ENCODE assay signal across 8 cellular contexts in genomic region chrX:16869393-16870094, GRCh38. TPM values are rescaled to one million over a fixed set of nuclear protein-coding genes. Genes with fewer than 3 reads are reported as not detected.
DNase-seq lines count a peak whose midpoint lies in the region; ATAC-seq and TF ChIP-seq lines count a peak whose summit lies in the region.

No MANE protein-coding gene starts in this region.

- H3K36me3 Mint-ChIP-seq in HFFc6 (ENCODE audit: low read depth): peaks cover 8% of the 10 kb centered on the region; the same call in 1 of the 2 replicates
- H3K36me3 Mint-ChIP-seq in activated CD4-positive, alpha-beta T cell treated with anti-CD3 and anti-CD28 coated beads for 36 hours (ENCODE audit: low read depth): peaks cover 28% of the 10 kb centered on the region
- peaks cover 3% of the 10 kb centered on the region for H3K36me3 Mint-ChIP-seq in mesothelial cell of epicardium

- DNase-seq in DMS53 (lab: John Stamatoyannopoulos, UW) (peak; percentile 80), DMS53 treated with DMSO at 0.1 percent for 48 hours (lab: John Stamatoyannopoulos, UW; ENCODE audit: unreplicated experiment) (no peak), HFFc6 (no peak), NCI-H1105 (lab: John Stamatoyannopoulos, UW) (peak; percentile 9), mesothelial cell of epicardium (ENCODE audit: low spot score in 2 of 2, unreplicated experiment in 2 of 2) (peak; percentile 57 to 73), suprapubic skin (ENCODE audit: low spot score in 2 of 2) (peak in 1 of 2 donors; percentile 69)
- peak; percentile 71 for DNase-seq in activated CD4-positive, alpha-beta T cell treated with anti-CD3 and anti-CD28 coated beads for 36 hours
- DNase-seq in effector memory CD4-positive, alpha-beta T cell: peak in 2 of 3 donors; percentile 26 to 47

- H3K9me3 Mint-ChIP-seq in HFFc6 (no peaks in the 10 kb centered on the region), mesothelial cell of epicardium (no peaks in the 10 kb centered on the region)
- no peaks in the 10 kb centered on the region for H3K9me3 Mint-ChIP-seq in activated CD4-positive, alpha-beta T cell treated with anti-CD3 and anti-CD28 coated beads for 36 hours (ENCODE audit: low read depth)

- no peak for TF ChIP-seq EP300 in suprapubic skin (IDR thresholded peaks at IDR 0.05)

- H3K4me3 ChIP-seq in effector memory CD4-positive, alpha-beta T cell (ENCODE audit: insufficient read depth, low read depth, low read length, poor library complexity, severe bottlenecking): peak overlapping the region; percentile 77
- peak overlapping the region; percentile 69 for H3K4me3 ChIP-seq in suprapubic skin

- H3K4me3 Mint-ChIP-seq in HFFc6 (peak overlapping the region; percentile 96), mesothelial cell of epicardium (peak overlapping the region; percentile 98)
- H3K4me3 Mint-ChIP-seq in activated CD4-positive, alpha-beta T cell treated with anti-CD3 and anti-CD28 coated beads for 36 hours: peak overlapping the region; percentile 93

- H3K27ac Mint-ChIP-seq in HFFc6 (peak overlapping the region; percentile 97), mesothelial cell of epicardium (peak overlapping the region; percentile 100)
- peak overlapping the region; percentile 95 for H3K27ac Mint-ChIP-seq in activated CD4-positive, alpha-beta T cell treated with anti-CD3 and anti-CD28 coated beads for 36 hours

- peak overlapping the region; percentile 90 for H3K27ac ChIP-seq in effector memory CD4-positive, alpha-beta T cell (ENCODE audit: insufficient read depth, low read length, poor library complexity, severe bottlenecking)
- peak overlapping the region; percentile 90 for H3K27ac ChIP-seq in suprapubic skin

- intact Hi-C loops in activated CD4-positive, alpha-beta T cell treated with anti-CD3 and anti-CD28 coated beads for 36 hours (cut with DNase I, micrococcal nuclease): loop anchor here (1.0 to 10.0 kb wide), 11 partner anchors 13 to 1997 kb away; partner anchors contain the start of genes TXLNG (in 2 of the 2), AP1S2 (in 1 of the 2), CA5B (in 1 of the 2) and FANCB (in 1 of the 2)

- peaks cover 34% of the 10 kb centered on the region for H3K4me1 Mint-ChIP-seq in HFFc6 (ENCODE audit: low read depth)
- H3K4me1 Mint-ChIP-seq in activated CD4-positive, alpha-beta T cell treated with anti-CD3 and anti-CD28 coated beads for 36 hours: peaks cover 24% of the 10 kb centered on the region
- H3K4me1 Mint-ChIP-seq in mesothelial cell of epicardium: peaks cover 53% of the 10 kb centered on the region

- H3K27me3 Mint-ChIP-seq in HFFc6 (ENCODE audit: insufficient read depth) (no peaks in the 10 kb centered on the region; the same call in 1 of the 2 replicates), mesothelial cell of epicardium (ENCODE audit: low read depth) (no peaks in the 10 kb centered on the region)
- no peaks in the 10 kb centered on the region for H3K27me3 Mint-ChIP-seq in activated CD4-positive, alpha-beta T cell treated with anti-CD3 and anti-CD28 coated beads for 36 hours

- no peaks in the 10 kb centered on the region for H3K36me3 ChIP-seq in effector memory CD4-positive, alpha-beta T cell (ENCODE audit: control insufficient read depth, insufficient read depth, low read length)
- H3K36me3 ChIP-seq in suprapubic skin: no peaks in the 10 kb centered on the region

- CTCF ChIA-PET in activated CD4-positive, alpha-beta T cell treated with anti-CD3 and anti-CD28 coated beads for 36 hours (lab: Charles Lee): interaction anchor here (2.1 kb wide), 1 partner anchor 10 kb away, joined by 5 read pairs; no protein-coding TSS in a partner anchor

- no peak for TF ChIP-seq CTCF in HFFc6 (IDR thresholded peaks at IDR 0.05)
- no peak for TF ChIP-seq CTCF in mesothelial cell of epicardium (IDR thresholded peaks at IDR 0.05; ENCODE audit: unreplicated experiment)
- no peak for TF ChIP-seq CTCF in suprapubic skin (IDR thresholded peaks at IDR 0.05)

- peaks cover 11% of the 10 kb centered on the region for H3K4me1 ChIP-seq in effector memory CD4-positive, alpha-beta T cell (ENCODE audit: control insufficient read depth, insufficient read depth, low read length, poor library complexity, severe bottlenecking)
- H3K4me1 ChIP-seq in suprapubic skin: peaks cover 15% of the 10 kb centered on the region

- POLR2A ChIA-PET in activated CD4-positive, alpha-beta T cell treated with anti-CD3 and anti-CD28 coated beads for 36 hours (lab: Charles Lee): no interaction called here

- no peak for TF ChIP-seq POLR2A in suprapubic skin (IDR thresholded peaks at IDR 0.05)

- H3K9me3 ChIP-seq in effector memory CD4-positive, alpha-beta T cell (ENCODE audit: control insufficient read depth, low read length): no peaks in the 10 kb centered on the region
- no peaks in the 10 kb centered on the region for H3K9me3 ChIP-seq in suprapubic skin

- ATAC-seq in activated CD4-positive, alpha-beta T cell treated with anti-CD3 and anti-CD28 coated beads for 36 hours: peak; percentile 47

- 5% methylated on average over 34 of the region's 92 CpGs for WGBS in suprapubic skin

- H3K27me3 ChIP-seq in effector memory CD4-positive, alpha-beta T cell (replicated peaks; ENCODE audit: control insufficient read depth, insufficient read depth, low read length, poor library complexity, severe bottlenecking): no peaks in the 10 kb centered on the region
- H3K27me3 ChIP-seq in suprapubic skin: no peaks in the 10 kb centered on the region

RNA-seq across cellular contexts. Expression of gene RBBP7, which starts 0.6 kb away (rescaled TPM):
- 100 to 1,000 TPM in 4 of 6 experiments, 10 to 100 TPM in 2; 83.4 to 121 (median 110) TPM for total RNA-seq in HFFc6 (2021; fragmentation: NEBNext Ultra II Directional; extraction: Animal tissue kit (Norgen Biotek cat#: 25700))
- total RNA-seq in activated CD4-positive, alpha-beta T cell treated with anti-CD3 and anti-CD28 coated beads for 36 hours: 100 to 1,000 TPM; 198 to 238 TPM
- total RNA-seq in mesothelial cell of epicardium (221 to 229 TPM (median 225 TPM) in 3 replicates), suprapubic skin (10 to 100 TPM; 62.9 to 88.8 (median 66.0) TPM)

Comparison
In these comparisons a context has a peak if more than half of its experiments do, and no peak if none do; other contexts are left out.
1. DNase-seq: peak in DMS53 (single experiment), NCI-H1105 (single experiment), activated CD4-positive, alpha-beta T cell treated with anti-CD3 and anti-CD28 coated beads for 36 hours (single experiment), effector memory CD4-positive, alpha-beta T cell (2 of 3) and mesothelial cell of epicardium (2 of 2); none in DMS53 treated with DMSO at 0.1 percent for 48 hours (single experiment) and HFFc6 (single experiment).
2. Peak in every context shown above with its lines, with median percentiles within 50 percentile points of each other: H3K27ac Mint-ChIP-seq and H3K4me3 Mint-ChIP-seq.